Comparison of ENCODE assay signal across 1 cellular context in the genomic region with DNA sequence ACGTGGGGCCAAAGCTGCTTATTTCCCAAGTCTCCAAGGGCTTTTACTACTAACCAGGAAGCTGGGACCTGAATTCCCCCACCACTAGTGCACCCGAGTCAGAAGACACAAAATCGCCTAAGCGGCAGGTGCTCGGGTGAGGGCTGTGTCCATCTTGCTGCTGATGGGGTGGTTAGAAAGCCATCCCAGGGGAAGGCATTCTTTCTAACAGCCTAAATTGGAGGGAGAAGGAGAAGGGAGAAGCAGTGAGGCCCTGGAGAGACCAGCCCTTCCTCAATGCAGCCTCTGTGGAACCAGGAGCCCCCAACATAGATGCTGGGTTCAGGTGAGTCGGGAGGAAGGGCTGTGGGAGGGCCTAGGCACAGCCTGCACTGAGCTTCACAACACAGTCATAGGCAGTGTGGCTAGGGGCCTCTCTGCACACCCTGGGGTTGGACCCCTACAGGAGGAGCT.
TF ChIP-seq lines count a peak whose summit lies in the region.

No MANE protein-coding gene starts in this region.

TF ChIP-seq in WTC11, 78 proteins besides CTCF, POLR2A, EP300 and RAD21 (continued from another document):
- TF ChIP-seq, protein P1, sequence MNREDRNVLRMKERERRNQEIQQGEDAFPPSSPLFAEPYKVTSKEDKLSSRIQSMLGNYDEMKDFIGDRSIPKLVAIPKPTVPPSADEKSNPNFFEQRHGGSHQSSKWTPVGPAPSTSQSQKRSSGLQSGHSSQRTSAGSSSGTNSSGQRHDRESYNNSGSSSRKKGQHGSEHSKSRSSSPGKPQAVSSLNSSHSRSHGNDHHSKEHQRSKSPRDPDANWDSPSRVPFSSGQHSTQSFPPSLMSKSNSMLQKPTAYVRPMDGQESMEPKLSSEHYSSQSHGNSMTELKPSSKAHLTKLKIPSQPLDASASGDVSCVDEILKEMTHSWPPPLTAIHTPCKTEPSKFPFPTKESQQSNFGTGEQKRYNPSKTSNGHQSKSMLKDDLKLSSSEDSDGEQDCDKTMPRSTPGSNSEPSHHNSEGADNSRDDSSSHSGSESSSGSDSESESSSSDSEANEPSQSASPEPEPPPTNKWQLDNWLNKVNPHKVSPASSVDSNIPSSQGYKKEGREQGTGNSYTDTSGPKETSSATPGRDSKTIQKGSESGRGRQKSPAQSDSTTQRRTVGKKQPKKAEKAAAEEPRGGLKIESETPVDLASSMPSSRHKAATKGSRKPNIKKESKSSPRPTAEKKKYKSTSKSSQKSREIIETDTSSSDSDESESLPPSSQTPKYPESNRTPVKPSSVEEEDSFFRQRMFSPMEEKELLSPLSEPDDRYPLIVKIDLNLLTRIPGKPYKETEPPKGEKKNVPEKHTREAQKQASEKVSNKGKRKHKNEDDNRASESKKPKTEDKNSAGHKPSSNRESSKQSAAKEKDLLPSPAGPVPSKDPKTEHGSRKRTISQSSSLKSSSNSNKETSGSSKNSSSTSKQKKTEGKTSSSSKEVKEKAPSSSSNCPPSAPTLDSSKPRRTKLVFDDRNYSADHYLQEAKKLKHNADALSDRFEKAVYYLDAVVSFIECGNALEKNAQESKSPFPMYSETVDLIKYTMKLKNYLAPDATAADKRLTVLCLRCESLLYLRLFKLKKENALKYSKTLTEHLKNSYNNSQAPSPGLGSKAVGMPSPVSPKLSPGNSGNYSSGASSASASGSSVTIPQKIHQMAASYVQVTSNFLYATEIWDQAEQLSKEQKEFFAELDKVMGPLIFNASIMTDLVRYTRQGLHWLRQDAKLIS (CRISPR knock-in tag; IDR thresholded peaks at IDR 0.05; ENCODE audit: borderline replicate concordance), result no peak
- TF ChIP-seq GTF2I (CRISPR knock-in tag; conservative IDR thresholded peaks at IDR 0.05), result no peak
- TF ChIP-seq, protein P2, sequence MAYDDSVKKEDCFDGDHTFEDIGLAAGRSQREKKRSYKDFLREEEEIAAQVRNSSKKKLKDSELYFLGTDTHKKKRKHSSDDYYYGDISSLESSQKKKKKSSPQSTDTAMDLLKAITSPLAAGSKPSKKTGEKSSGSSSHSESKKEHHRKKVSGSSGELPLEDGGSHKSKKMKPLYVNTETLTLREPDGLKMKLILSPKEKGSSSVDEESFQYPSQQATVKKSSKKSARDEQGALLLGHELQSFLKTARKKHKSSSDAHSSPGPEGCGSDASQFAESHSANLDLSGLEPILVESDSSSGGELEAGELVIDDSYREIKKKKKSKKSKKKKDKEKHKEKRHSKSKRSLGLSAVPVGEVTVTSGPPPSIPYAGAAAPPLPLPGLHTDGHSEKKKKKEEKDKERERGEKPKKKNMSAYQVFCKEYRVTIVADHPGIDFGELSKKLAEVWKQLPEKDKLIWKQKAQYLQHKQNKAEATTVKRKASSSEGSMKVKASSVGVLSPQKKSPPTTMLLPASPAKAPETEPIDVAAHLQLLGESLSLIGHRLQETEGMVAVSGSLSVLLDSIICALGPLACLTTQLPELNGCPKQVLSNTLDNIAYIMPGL (CRISPR knock-in tag; IDR thresholded peaks at IDR 0.05), result no peak
